Comparison of ENCODE assay signal across 8 cellular contexts in genomic region chrX:16431266-16431665, GRCh38.
"Had no signal": no experiment of that assay in that cellular context is flagged by ENCODE, and none has a peak within 500 bp of the region (broad histone marks: within the 10 kb centered on the region; RNA-seq: fewer than 3 reads in every experiment).

No MANE protein-coding gene starts in this region.

- H3K9ac ChIP-seq: GM23248 had no signal

- H3K27ac Mint-ChIP-seq: H9 had no signal

- ATAC-seq: K562 had no signal

- FAIRE-seq: H54, HTR-8/SVneo, K562 had no signal

- DNase-seq: GM23248, GOT3, H9, HCEC 1CT, IMR-90 had no signal

- H3K4me3 ChIP-seq: GM23248, K562 had no signal

- H3K27ac ChIP-seq: GM23248 had no signal

- H3K9me3 Mint-ChIP-seq: H9 had no signal

- H3K4me3 Mint-ChIP-seq: H9 had no signal

- H2AFZ ChIP-seq: GM23248 had no signal
